9 cellular contexts compared by ENCODE assay signal in genomic region chr2:171703574-171704347, GRCh38. TPM values are rescaled to one million over a fixed set of nuclear protein-coding genes. Genes with fewer than 3 reads are reported as not detected.
A peak's percentile ranks its signal among the peaks of the same experiment; 100 is the strongest.
DNase-seq lines count a peak whose midpoint lies in the region; ATAC-seq and TF ChIP-seq lines count a peak whose summit lies in the region.
"Had no signal": no experiment of that assay in that cellular context is flagged by ENCODE, and none has a peak within 500 bp of the region (broad histone marks: within the 10 kb centered on the region; RNA-seq: fewer than 3 reads in every experiment).

No MANE protein-coding gene starts in this region.

- H3K27ac ChIP-seq in CD8-positive, alpha-beta memory T cell (ENCODE audit: low read depth, low read length): no peak overlapping the region

- H3K4me3 ChIP-seq in CD8-positive, alpha-beta memory T cell (ENCODE audit: low read length): no peak overlapping the region
- H3K4me3 ChIP-seq in H7 (ENCODE audit: insufficient read depth, low read depth, low read length) (no peak overlapping the region), fibroblast of the aortic adventitia (ENCODE audit: low read depth, low read length) (no peak overlapping the region), retinal pigment epithelial cell (ENCODE audit: low read length) (no peak overlapping the region)

- TF ChIP-seq CTCF in fibroblast of the aortic adventitia (IDR thresholded peaks at IDR 0.05; ENCODE audit: insufficient read depth, low read length) (peak; percentile 55), retinal pigment epithelial cell (conservative IDR thresholded peaks at IDR 0.05; ENCODE audit: low read depth, low read length) (peak; percentile 54)

- H3K9me3 ChIP-seq in CD8-positive, alpha-beta memory T cell (ENCODE audit: low read length): no peaks in the 10 kb centered on the region

- POLR2A ChIA-PET in CD8-positive, alpha-beta memory T cell (lab: Charles Lee): no interaction called here

- peak overlapping the region in 5 of 8 donors; percentile 17 to 76 (median 58) for H3K27ac Mint-ChIP-seq in CD8-positive, alpha-beta memory T cell

- no peaks in the 10 kb centered on the region for H3K27me3 Mint-ChIP-seq in CD8-positive, alpha-beta memory T cell

- CTCF ChIA-PET in CD8-positive, alpha-beta memory T cell (lab: Charles Lee): interaction anchor here (0.6 to 2.1 kb wide), 12 partner anchors 11 to 783 kb away, joined by 3 to 12 read pairs (median 3); partner anchors contain the start of gene DLX2

- H3K4me1 Mint-ChIP-seq in CD8-positive, alpha-beta memory T cell: peaks cover 14 to 31% (median 16%) of the 10 kb centered on the region in 3 donors

- no peaks in the 10 kb centered on the region for H3K27me3 ChIP-seq in CD8-positive, alpha-beta memory T cell (ENCODE audit: insufficient read depth, low read length, poor library complexity, severe bottlenecking)
- no peaks in the 10 kb centered on the region for H3K27me3 ChIP-seq in H7 (ENCODE audit: control insufficient read depth, insufficient read depth, low read length)

- no peaks in the 10 kb centered on the region for H3K4me1 ChIP-seq in CD8-positive, alpha-beta memory T cell (ENCODE audit: insufficient read depth, low read length)

- no peaks in the 10 kb centered on the region for H3K9me3 Mint-ChIP-seq in CD8-positive, alpha-beta memory T cell

- H3K36me3 ChIP-seq in CD8-positive, alpha-beta memory T cell (ENCODE audit: insufficient read depth, low read length): peaks cover 6% of the 10 kb centered on the region
- no peaks in the 10 kb centered on the region; the same call in 1 of the 2 replicates for H3K36me3 ChIP-seq in H7 (replicated peaks; ENCODE audit: control insufficient read depth, insufficient read depth, low read length)

- H3K4me3 Mint-ChIP-seq in CD8-positive, alpha-beta memory T cell: no peak overlapping the region

- H3K36me3 Mint-ChIP-seq in CD8-positive, alpha-beta memory T cell: peaks cover 0 to 40% (median 8%) of the 10 kb centered on the region in 3 donors

- no peak for ATAC-seq in HG02970 (IDR thresholded peaks at IDR 0.05; ENCODE audit: low FRiP score, unreplicated experiment)
- ATAC-seq in GM19467 (IDR thresholded peaks at IDR 0.05; ENCODE audit: unreplicated experiment): no peak
- no peak for ATAC-seq in GM21367 (IDR thresholded peaks at IDR 0.05; ENCODE audit: unreplicated experiment)

- DNase-seq in CD8-positive, alpha-beta memory T cell: peak in 2 of 5 donors; percentile 8 to 13
- DNase-seq in H7: peak; percentile 26
- DNase-seq in RPMI7951 (ENCODE audit: low read depth): peak; percentile 28
- DNase-seq in fibroblast of the aortic adventitia (ENCODE audit: low read depth): peak; percentile 61
- DNase-seq in retinal pigment epithelial cell (ENCODE audit: low read depth): no peak
- DNase-seq: left cardiac atrium had no signal

RNA-seq across cellular contexts. Expression of gene DYNC1I2, which starts 16.5 kb away (rescaled TPM):
- total RNA-seq in CD8-positive, alpha-beta memory T cell: 10 to 100 TPM; 48.3 to 50.4 TPM
- polyA plus RNA-seq in CD8-positive, alpha-beta memory T cell: 27.6 TPM
- total RNA-seq in H7 (2014; rRNA removed; shearing (Covaris generic)): 80.2 and 89.3 TPM in 2 replicates
- total RNA-seq in RPMI7951 (2014; rRNA removed; shearing (Covaris generic)): 127 and 178 TPM in 2 replicates
- total RNA-seq in fibroblast of the aortic adventitia (ENCODE audit: low replicate concordance): 112 and 218 TPM in 2 replicates
